In the genomic region with DNA sequence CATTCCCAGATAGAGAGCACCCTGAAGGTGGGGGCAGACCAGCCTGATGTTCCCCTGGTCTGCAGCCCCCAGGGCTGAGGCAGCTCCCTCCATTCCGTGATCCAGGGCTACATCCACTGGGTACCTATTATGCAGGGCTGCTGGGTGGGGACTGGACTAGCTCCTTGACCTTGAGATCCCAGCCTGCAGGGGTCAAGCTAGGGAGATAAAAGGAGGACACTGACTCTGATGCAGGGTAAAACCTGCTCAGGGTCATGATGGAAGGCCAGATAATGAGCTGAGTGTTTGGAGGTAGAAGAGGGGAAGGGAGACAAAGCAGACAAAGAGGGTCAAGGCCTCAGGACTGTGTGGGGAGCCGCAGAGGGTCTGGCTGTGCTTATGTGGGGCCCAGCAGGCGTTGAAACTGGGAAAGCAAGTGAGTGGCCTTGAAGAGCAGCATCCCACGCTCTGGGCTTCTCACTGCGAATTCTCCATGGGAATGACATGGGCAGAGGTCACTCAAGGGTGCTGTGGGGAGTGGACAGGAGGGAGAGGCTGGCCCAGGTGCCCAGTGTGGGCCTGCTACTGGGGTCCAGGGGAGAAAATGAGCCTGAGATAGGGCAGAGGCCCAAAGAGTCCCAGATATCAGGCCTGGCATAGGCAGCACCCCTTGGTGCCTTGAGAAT, we compare ENCODE assay signal across 22 cellular contexts. TPM values are rescaled to one million over a fixed set of nuclear protein-coding genes. Genes with fewer than 3 reads are reported as not detected.
DNase-seq lines count a peak whose midpoint lies in the region; ATAC-seq and TF ChIP-seq lines count a peak whose summit lies in the region.
"Had no signal": no experiment of that assay in that cellular context is flagged by ENCODE, and none has a peak within 500 bp of the region (broad histone marks: within the 10 kb centered on the region; RNA-seq: fewer than 3 reads in every experiment).

No MANE protein-coding gene starts in this region.

- no peak overlapping the region for H3K4ac ChIP-seq in trophoblast cell (ENCODE audit: low read depth, low read length)

- H3K14ac ChIP-seq in trophoblast cell (ENCODE audit: low read length): no peak overlapping the region

- no peak overlapping the region for H4K8ac ChIP-seq in trophoblast cell (ENCODE audit: low read depth, low read length)

- peak overlapping the region; percentile 17; the same call in 1 of the 2 replicates for H3K9ac ChIP-seq in KMS-11
- H3K9ac ChIP-seq in trophoblast cell (ENCODE audit: low read length): no peak overlapping the region

- H3K79me1 ChIP-seq in trophoblast cell (ENCODE audit: low read length): peaks cover 13% of the 10 kb centered on the region

- H3K4me3 Mint-ChIP-seq in glutamatergic neuron (ENCODE audit: unreplicated experiment): peak overlapping the region; percentile 61
- H3K4me3 Mint-ChIP-seq: activated CD4-positive, alpha-beta T cell treated with anti-CD3 and anti-CD28 coated beads, Interleukin-2, amount 10 ng/mL, durations not matched to agents 24 days and 14 days; activated naive CD8-positive, alpha-beta T cell; activated T-helper 1 cell treated with anti-CD3 and anti-CD28 coated beads, Interleukin-12 subunit alpha, Interleukin-12 subunit beta, Interleukin-2, Interleukin-4 antibody, amounts not matched to agents 30 ng/mL and 10 ng/mL and 1 ng/mL, durations not matched to agents 14 hours and 24 hours and 36 hours; central memory CD8-positive, alpha-beta T cell; HFFc6; T-helper 17 cell had no signal

- H3K27me3 Mint-ChIP-seq in glutamatergic neuron (ENCODE audit: unreplicated experiment): peaks cover 17% of the 10 kb centered on the region

- H3K27ac ChIP-seq in KMS-11 (peak overlapping the region; percentile 64), trophoblast cell (ENCODE audit: low read depth, low read length) (peak overlapping the region; percentile 3), lower lobe of right lung (no peak overlapping the region)
- H3K27ac ChIP-seq: ascending aorta, upper lobe of left lung had no signal

- H4K91ac ChIP-seq in trophoblast cell (ENCODE audit: low read depth, low read length): no peak overlapping the region

- TF ChIP-seq CTCF in KMS-11 (conservative IDR thresholded peaks at IDR 0.05; ENCODE audit: low read depth, low read length) (no peak), glutamatergic neuron (IDR thresholded peaks at IDR 0.05; ENCODE audit: partially characterized antibody, unreplicated experiment) (no peak), lower lobe of right lung (IDR thresholded peaks at IDR 0.05) (no peak)

- no CpG with 5 or more reads among the region's 5 CpGs for WGBS in trophoblast cell (ENCODE audit: extremely low coverage, insufficient coverage, insufficient read length)

- H3K18ac ChIP-seq in trophoblast cell (ENCODE audit: low read length): no peak overlapping the region

- H4K20me1 ChIP-seq in KMS-11 (ENCODE audit: insufficient read depth): no peaks in the 10 kb centered on the region

- H3K27ac Mint-ChIP-seq in glutamatergic neuron (ENCODE audit: unreplicated experiment): peak overlapping the region; percentile 23
- H3K27ac Mint-ChIP-seq: activated CD4-positive, alpha-beta T cell treated with anti-CD3 and anti-CD28 coated beads, Interleukin-2, amount 10 ng/mL, durations not matched to agents 24 days and 14 days; activated naive CD8-positive, alpha-beta T cell; activated T-helper 1 cell treated with anti-CD3 and anti-CD28 coated beads, Interleukin-12 subunit alpha, Interleukin-12 subunit beta, Interleukin-2, Interleukin-4 antibody, amounts not matched to agents 30 ng/mL and 10 ng/mL and 1 ng/mL, durations not matched to agents 14 hours and 24 hours and 36 hours; HFFc6; T-helper 17 cell had no signal

- H3K27me3 ChIP-seq in KMS-11 (ENCODE audit: insufficient read depth, low read depth) (no peaks in the 10 kb centered on the region), trophoblast cell (ENCODE audit: insufficient read depth, low read length) (no peaks in the 10 kb centered on the region), lower lobe of right lung (ENCODE audit: low read depth) (peaks cover 25% of the 10 kb centered on the region)
- H3K27me3 ChIP-seq: ascending aorta had no signal

- H3K36me3 Mint-ChIP-seq in glutamatergic neuron (ENCODE audit: unreplicated experiment): no peaks in the 10 kb centered on the region
- H3K36me3 Mint-ChIP-seq: activated naive CD8-positive, alpha-beta T cell had no signal

- H2AK5ac ChIP-seq in trophoblast cell (ENCODE audit: low read length): no peak overlapping the region

- H3K4me2 ChIP-seq in KMS-11: peak overlapping the region; percentile 98
- H3K4me2 ChIP-seq in trophoblast cell (ENCODE audit: low read length): no peak overlapping the region

- intact Hi-C loops in lower lobe of right lung (cut with DNase I): no loop called here

- H3K36me3 ChIP-seq in KMS-11 (ENCODE audit: insufficient read depth): no peaks in the 10 kb centered on the region
- peaks cover 7 to 10% of the 10 kb centered on the region in 2 experiments for H3K36me3 ChIP-seq in trophoblast cell (ENCODE audit: control insufficient read depth in 1 of 2, insufficient read depth in 2 of 2, low read length in 2 of 2)
- no peaks in the 10 kb centered on the region for H3K36me3 ChIP-seq in lower lobe of right lung
- H3K36me3 ChIP-seq: ascending aorta, upper lobe of left lung had no signal

- no peak overlapping the region for H2BK120ac ChIP-seq in trophoblast cell (ENCODE audit: insufficient read depth, low read length, poor library complexity)

- H2BK12ac ChIP-seq in trophoblast cell (ENCODE audit: low read length): peak overlapping the region; percentile 4

- H3K9me3 ChIP-seq in trophoblast cell (ENCODE audit: insufficient read depth, low read depth, low read length) (no peaks in the 10 kb centered on the region), lower lobe of right lung (no peaks in the 10 kb centered on the region)
- H3K9me3 ChIP-seq: ascending aorta, mucosa of descending colon, upper lobe of left lung had no signal

- no peak overlapping the region for H3K23ac ChIP-seq in trophoblast cell (ENCODE audit: low read length)

- H3K4me1 ChIP-seq in KMS-11 (ENCODE audit: low read depth, poor library complexity, severe bottlenecking) (peaks cover 76% of the 10 kb centered on the region), trophoblast cell (ENCODE audit: control insufficient read depth in 1 of 2, insufficient read depth in 2 of 2, low read length in 2 of 2) (peaks cover 31 to 39% of the 10 kb centered on the region in 2 experiments), lower lobe of right lung (peaks cover 21% of the 10 kb centered on the region)

- DNase-seq in DMS 273 (lab: John Stamatoyannopoulos, UW; ENCODE audit: unreplicated experiment): peak; percentile 98
- DNase-seq in DMS 273 treated with DMSO at 0.1 percent for 48 hours (lab: John Stamatoyannopoulos, UW): no peak
- DNase-seq in glutamatergic neuron: no peak
- DNase-seq in trophoblast cell: peak in 1 of 2 donors; percentile 25
- DNase-seq in GM03348 (ENCODE audit: low spot score): no peak
- no peak for DNase-seq in lower lobe of right lung
- DNase-seq: 8988T; activated CD4-positive, alpha-beta T cell treated with anti-CD3 and anti-CD28 coated beads, Interleukin-2, amount 10 ng/mL, durations not matched to agents 24 days and 14 days; AML-193; HFFc6; NCI-H226; stimulated activated CD4-positive, alpha-beta T cell treated with anti-CD3 and anti-CD28 coated beads, Interleukin-4, amount 100 ng/mL, for 4 hours; stimulated activated naive CD8-positive, alpha-beta T cell treated with anti-CD3 and anti-CD28 coated beads, Interleukin-15, Interleukin-2, amounts not matched to agents 100 U/mL and 50 U/mL, for 24 hours; T-helper 17 cell; upper lobe of left lung had no signal

- peaks cover 28% of the 10 kb centered on the region; the same call in 1 of the 2 replicates for H3K79me2 ChIP-seq in KMS-11 (ENCODE audit: insufficient read depth, low read depth)
- peaks cover 3% of the 10 kb centered on the region for H3K79me2 ChIP-seq in trophoblast cell (ENCODE audit: control insufficient read depth, insufficient read depth, low read length, poor library complexity)

- H2AFZ ChIP-seq in KMS-11 (ENCODE audit: low read depth) (no peak overlapping the region), trophoblast cell (ENCODE audit: insufficient read depth, low read length, poor library complexity) (no peak overlapping the region)

- no peak for ATAC-seq in GM18873 (IDR thresholded peaks at IDR 0.05; ENCODE audit: low FRiP score, unreplicated experiment)
- no peak for ATAC-seq in lower lobe of right lung
- ATAC-seq: stimulated activated naive CD8-positive, alpha-beta T cell treated with anti-CD3 and anti-CD28 coated beads, Interleukin-15, Interleukin-2, amounts not matched to agents 100 U/mL and 50 U/mL, for 24 hours; T-helper 17 cell had no signal

- no peak overlapping the region for H4K12ac ChIP-seq in trophoblast cell (ENCODE audit: low read depth, low read length)

- H3K4me1 Mint-ChIP-seq in glutamatergic neuron (ENCODE audit: low read depth, unreplicated experiment): peaks cover 43% of the 10 kb centered on the region
- H3K4me1 Mint-ChIP-seq: activated CD4-positive, alpha-beta T cell treated with anti-CD3 and anti-CD28 coated beads, Interleukin-2, amount 10 ng/mL, durations not matched to agents 24 days and 14 days had no signal

- H3K9me3 Mint-ChIP-seq in glutamatergic neuron (ENCODE audit: unreplicated experiment): peaks cover 4% of the 10 kb centered on the region
- H3K9me3 Mint-ChIP-seq: activated CD4-positive, alpha-beta T cell treated with anti-CD3 and anti-CD28 coated beads, Interleukin-2, amount 10 ng/mL, durations not matched to agents 24 days and 14 days; activated T-helper 1 cell treated with anti-CD3 and anti-CD28 coated beads, Interleukin-12 subunit alpha, Interleukin-12 subunit beta, Interleukin-2, Interleukin-4 antibody, amounts not matched to agents 30 ng/mL and 10 ng/mL and 1 ng/mL, durations not matched to agents 14 hours and 24 hours and 36 hours; central memory CD8-positive, alpha-beta T cell; HFFc6 had no signal

- H3K4me3 ChIP-seq in KMS-11 (IDR thresholded peaks at IDR 0.05; ENCODE audit: insufficient read depth, low read depth, low read length) (no peak overlapping the region), trophoblast cell (ENCODE audit: low read depth, low read length) (no peak overlapping the region), lower lobe of right lung (no peak overlapping the region)
- H3K4me3 ChIP-seq: ascending aorta, mucosa of descending colon, upper lobe of left lung had no signal

- H2BK5ac ChIP-seq in trophoblast cell (ENCODE audit: low read depth, low read length, poor library complexity): no peak overlapping the region

RNA-seq across cellular contexts. Expression of gene FOXO6, which starts 9.7 kb away (rescaled TPM):
- total RNA-seq in glutamatergic neuron (ENCODE audit: unreplicated experiment) (11.7 TPM), lower lobe of right lung (0.92 TPM)
- 119 and 130 TPM in 2 replicates for polyA plus RNA-seq in trophoblast cell (2013)
- total RNA-seq: activated CD4-positive, alpha-beta T cell treated with anti-CD3 and anti-CD28 coated beads, Interleukin-2, amount 10 ng/mL, durations not matched to agents 24 days and 14 days; activated T-helper 1 cell treated with anti-CD3 and anti-CD28 coated beads, Interleukin-12 subunit alpha, Interleukin-12 subunit beta, Interleukin-2, Interleukin-4 antibody, amounts not matched to agents 30 ng/mL and 10 ng/mL and 1 ng/mL, durations not matched to agents 14 hours and 24 hours and 36 hours had no signal
